ENCODE assay signal across 17 cellular contexts in genomic region chr9:116345817-116346216, GRCh38.
A peak's percentile ranks its signal among the peaks of the same experiment; 100 is the strongest.
DNase-seq lines count a peak whose midpoint lies in the region; ATAC-seq and TF ChIP-seq lines count a peak whose summit lies in the region.
"Had no signal": no experiment of that assay in that cellular context is flagged by ENCODE, and none has a peak within 500 bp of the region (broad histone marks: within the 10 kb centered on the region; RNA-seq: fewer than 3 reads in every experiment).

No MANE protein-coding gene starts in this region.

- 30 to 47% (median 38%) methylated on average over 3 of the region's 3 CpGs for WGBS in heart left ventricle, 4 donors

- no peaks in the 10 kb centered on the region for H3K27me3 ChIP-seq in cardiac muscle cell
- H3K27me3 ChIP-seq in left ventricle myocardium inferior (ENCODE audit: low read depth): no peaks in the 10 kb centered on the region
- no peaks in the 10 kb centered on the region for H3K27me3 ChIP-seq in heart left ventricle
- H3K27me3 ChIP-seq: BE2C, SJCRH30 had no signal

- H3K27ac Mint-ChIP-seq in T-helper 2 cell treated with Interferon-gamma antibody and Interleukin-4, amounts not matched to agents 5 μg/mL and 100 μg/mL, for 36 hours: no peak overlapping the region
- no peak overlapping the region for H3K27ac Mint-ChIP-seq in nephron progenitor cell

- H3K4me3 ChIP-seq in cardiac muscle cell (no peak overlapping the region), left ventricle myocardium inferior (no peak overlapping the region), heart left ventricle (no peak overlapping the region)
- H3K4me3 ChIP-seq: GM12878, SJCRH30 had no signal

- H3K36me3 Mint-ChIP-seq in T-helper 2 cell treated with Interferon-gamma antibody and Interleukin-4, amounts not matched to agents 5 μg/mL and 100 μg/mL, for 36 hours (ENCODE audit: low read depth): no peaks in the 10 kb centered on the region
- peaks cover 13% of the 10 kb centered on the region for H3K36me3 Mint-ChIP-seq in nephron progenitor cell (ENCODE audit: low read depth)
- H3K36me3 Mint-ChIP-seq: IgD-negative memory B cell had no signal

- no peak for TF ChIP-seq POLR2A in heart left ventricle (IDR thresholded peaks at IDR 0.05)

- H3K4me1 ChIP-seq in cardiac muscle cell (ENCODE audit: low read depth): no peaks in the 10 kb centered on the region
- H3K4me1 ChIP-seq in left ventricle myocardium inferior: peaks cover 10% of the 10 kb centered on the region
- peaks cover 0 to 9% (median 0%) of the 10 kb centered on the region in 12 donors for H3K4me1 ChIP-seq in heart left ventricle
- H3K4me1 ChIP-seq: BE2C, SJCRH30 had no signal

- DNase-seq in cardiac muscle cell (ENCODE audit: low read depth in 1 of 2, low spot score in 1 of 2) (peak; percentile 47 to 72), left ventricle myocardium inferior (no peak), heart left ventricle (no peak), left lobe of liver (ENCODE audit: low spot score) (no peak), nephron progenitor cell (no peak), NCI-H82 treated with DMSO at 0.1 percent for 48 hours (lab: John Stamatoyannopoulos, UW; ENCODE audit: unreplicated experiment) (no peak)
- no peak for DNase-seq in T-helper 2 cell treated with Interferon-gamma antibody and Interleukin-4, amounts not matched to agents 5 μg/mL and 100 μg/mL, for 36 hours (ENCODE audit: low spot score)
- DNase-seq: BE2C, DMS79 treated with DMSO at 0.1 percent for 48 hours, H7, NCI-H1105 treated with DMSO at 0.1 percent for 48 hours, NCI-H1694 treated with DMSO at 0.1 percent for 48 hours, SJCRH30 had no signal

- H3K36me3 ChIP-seq in cardiac muscle cell (no peaks in the 10 kb centered on the region), left ventricle myocardium inferior (no peaks in the 10 kb centered on the region), heart left ventricle (no peaks in the 10 kb centered on the region)
- H3K36me3 ChIP-seq: BE2C, SJCRH30 had no signal

- H3K4me3 Mint-ChIP-seq in T-helper 2 cell treated with Interferon-gamma antibody and Interleukin-4, amounts not matched to agents 5 μg/mL and 100 μg/mL, for 36 hours: no peak overlapping the region
- no peak overlapping the region for H3K4me3 Mint-ChIP-seq in nephron progenitor cell
- H3K4me3 Mint-ChIP-seq: IgD-negative memory B cell had no signal

- no peaks in the 10 kb centered on the region for H3K27me3 Mint-ChIP-seq in T-helper 2 cell treated with Interferon-gamma antibody and Interleukin-4, amounts not matched to agents 5 μg/mL and 100 μg/mL, for 36 hours (ENCODE audit: low read depth)
- peaks cover 6% of the 10 kb centered on the region for H3K27me3 Mint-ChIP-seq in nephron progenitor cell (ENCODE audit: low read depth, poor library complexity)

- no peak for TF ChIP-seq CTCF in cardiac muscle cell (IDR thresholded peaks at IDR 0.05; ENCODE audit: low read depth, low read length)
- TF ChIP-seq CTCF in left ventricle myocardium inferior (IDR thresholded peaks at IDR 0.05; ENCODE audit: borderline replicate concordance): no peak
- TF ChIP-seq CTCF in heart left ventricle (IDR thresholded peaks at IDR 0.05): no peak
- no peak for TF ChIP-seq CTCF in nephron progenitor cell (IDR thresholded peaks at IDR 0.05)

- ATAC-seq in heart left ventricle (peak in 3 of 4 donors; percentile 24 to 68 (median 51)), left lobe of liver (peak; percentile 38), HG03378 (IDR thresholded peaks at IDR 0.05; ENCODE audit: unreplicated experiment) (no peak)
- ATAC-seq: GM12878, Panc1 had no signal

- H3K9me3 ChIP-seq in cardiac muscle cell (ENCODE audit: low read depth): no peaks in the 10 kb centered on the region
- no peaks in the 10 kb centered on the region for H3K9me3 ChIP-seq in left ventricle myocardium inferior (replicated peaks)
- H3K9me3 ChIP-seq in heart left ventricle: no peaks in the 10 kb centered on the region
- H3K9me3 ChIP-seq: BE2C, SJCRH30 had no signal

- H3K4me1 Mint-ChIP-seq in T-helper 2 cell treated with Interferon-gamma antibody and Interleukin-4, amounts not matched to agents 5 μg/mL and 100 μg/mL, for 36 hours (ENCODE audit: low read depth): no peaks in the 10 kb centered on the region
- peaks cover 15% of the 10 kb centered on the region for H3K4me1 Mint-ChIP-seq in nephron progenitor cell
- H3K4me1 Mint-ChIP-seq: IgD-negative memory B cell had no signal

- intact Hi-C loops in left ventricle myocardium inferior (cut with micrococcal nuclease): no loop called here
- intact Hi-C loops in heart left ventricle (cut with DNase I): no loop called here

- peak overlapping the region; percentile 64 for H3K27ac ChIP-seq in cardiac muscle cell
- H3K27ac ChIP-seq in left ventricle myocardium inferior (replicated peaks): no peak overlapping the region
- no peak overlapping the region for H3K27ac ChIP-seq in heart left ventricle
- H3K27ac ChIP-seq: SJCRH30 had no signal

- H3K9me3 Mint-ChIP-seq in T-helper 2 cell treated with Interferon-gamma antibody and Interleukin-4, amounts not matched to agents 5 μg/mL and 100 μg/mL, for 36 hours: no peaks in the 10 kb centered on the region
- H3K9me3 Mint-ChIP-seq in nephron progenitor cell: no peaks in the 10 kb centered on the region

Comparison
In these comparisons a context has a peak if more than half of its experiments do, and no peak if none do; other contexts are left out.
1. DNase-seq: peak in cardiac muscle cell (2 of 2); none in left ventricle myocardium inferior (single experiment), heart left ventricle (0 of 5), left lobe of liver (single experiment), T-helper 2 cell treated with Interferon-gamma antibody and Interleukin-4, amounts not matched to agents 5 μg/mL and 100 μg/mL, for 36 hours (single experiment), nephron progenitor cell (single experiment) and NCI-H82 treated with DMSO at 0.1 percent for 48 hours (single experiment).